ENCODE assay signal across 8 cellular contexts in genomic region chrX:48676106-48676892, GRCh38. TPM values are rescaled to one million over a fixed set of nuclear protein-coding genes. Genes with fewer than 3 reads are reported as not detected.
A peak's percentile ranks its signal among the peaks of the same experiment; 100 is the strongest.
DNase-seq lines count a peak whose midpoint lies in the region; ATAC-seq and TF ChIP-seq lines count a peak whose summit lies in the region.

No MANE protein-coding gene starts in this region.

- H3K4me1 Mint-ChIP-seq in progenitor cell of endocrine pancreas (ENCODE audit: low read depth): peaks cover 12% of the 10 kb centered on the region

- H3K4me1 ChIP-seq in adrenal gland (replicated peaks in 1 of 2): no peaks in the 10 kb centered on the region
- H3K4me1 ChIP-seq in heart right ventricle: peaks cover 0 to 16% (median 0%) of the 10 kb centered on the region in 9 donors
- peaks cover 10% of the 10 kb centered on the region for H3K4me1 ChIP-seq in upper lobe of right lung

- DNase-seq in GM13977 (ENCODE audit: low spot score) (peak; percentile 96), NCI-H146 (lab: John Stamatoyannopoulos, UW) (peak; percentile 94), T follicular helper cell (ENCODE audit: low read depth) (peak; percentile 82), adrenal gland (peak; percentile 89 to 95 (median 92)), heart right ventricle (peak; percentile 86 to 90), progenitor cell of endocrine pancreas (ENCODE audit: low spot score, unreplicated experiment) (peak; percentile 77), upper lobe of right lung (peak; percentile 94)

- H3K36me3 ChIP-seq in adrenal gland (replicated peaks in 1 of 2): no peaks in the 10 kb centered on the region
- H3K36me3 ChIP-seq in heart right ventricle: no peaks in the 10 kb centered on the region
- no peaks in the 10 kb centered on the region for H3K36me3 ChIP-seq in upper lobe of right lung

- no peaks in the 10 kb centered on the region for H3K36me3 Mint-ChIP-seq in progenitor cell of endocrine pancreas (ENCODE audit: insufficient read depth)

- 0 to 49% (median 22%) methylated on average over 5 to 66 of the region's 67 CpGs for WGBS in adrenal gland, 4 donors
- WGBS in heart right ventricle, 2 donors: 0 to 1% methylated on average over 23 to 67 of the region's 67 CpGs

- H3K9me3 ChIP-seq in adrenal gland (replicated peaks in 1 of 3): no peaks in the 10 kb centered on the region
- H3K9me3 ChIP-seq in heart right ventricle: no peaks in the 10 kb centered on the region
- no peaks in the 10 kb centered on the region for H3K9me3 ChIP-seq in upper lobe of right lung

- peak; percentile 86 for ATAC-seq in HG02870 (IDR thresholded peaks at IDR 0.05; ENCODE audit: unreplicated experiment)
- peak; percentile 97 to 100 (median 99) for ATAC-seq in heart right ventricle
- ATAC-seq in upper lobe of right lung: peak; percentile 99

- H3K9me3 Mint-ChIP-seq in progenitor cell of endocrine pancreas (ENCODE audit: low read depth): peaks cover 3% of the 10 kb centered on the region

- H3K4me3 ChIP-seq in adrenal gland (peak overlapping the region in 3 of 4 donors; percentile 14 to 70 (median 47)), heart right ventricle (peak overlapping the region; percentile 65 to 85 (median 76)), upper lobe of right lung (peak overlapping the region; percentile 70)

- in situ Hi-C loops in GM13977 (cut with MboI; ENCODE audit: low pct_unique_long_range_greater_than_20kb, low sequenced_read_pairs, unreplicated experiment): no loop called here

- TF ChIP-seq POLR2A in adrenal gland (IDR thresholded peaks at IDR 0.05): peak in 1 of 2 donors; percentile 77

- no peaks in the 10 kb centered on the region for H3K27me3 Mint-ChIP-seq in progenitor cell of endocrine pancreas

- H3K4me3 Mint-ChIP-seq in progenitor cell of endocrine pancreas (ENCODE audit: low read depth): peak overlapping the region; percentile 87

- intact Hi-C loops in adrenal gland (cut with DNase I) (no loop called here), heart right ventricle (cut with DNase I) (loop anchor here in 2 of 10 donors (5.0 to 10.0 kb wide), 3 partner anchors 61 to 129 kb away; partner anchors contain the start of gene HDAC6 (in 2 of the 2)), upper lobe of right lung (cut with DNase I) (no loop called here)

- H3K27me3 ChIP-seq in adrenal gland (peaks cover 4% of the 10 kb centered on the region), heart right ventricle (no peaks in the 10 kb centered on the region), upper lobe of right lung (no peaks in the 10 kb centered on the region)

- H3K27ac ChIP-seq in adrenal gland (peak overlapping the region; percentile 25 to 91 (median 79)), heart right ventricle (peak overlapping the region; percentile 77 to 94 (median 91)), upper lobe of right lung (peak overlapping the region; percentile 85)

- peak overlapping the region; percentile 97 for H3K27ac Mint-ChIP-seq in progenitor cell of endocrine pancreas

- no peak for TF ChIP-seq CTCF in GM13977 (IDR thresholded peaks at IDR 0.05; ENCODE audit: extremely low read depth, insufficient read depth, missing control alignments)
- TF ChIP-seq CTCF in adrenal gland (IDR thresholded peaks at IDR 0.05): no peak
- no peak for TF ChIP-seq CTCF in heart right ventricle (IDR thresholded peaks at IDR 0.05)
- no peak for TF ChIP-seq CTCF in progenitor cell of endocrine pancreas (IDR thresholded peaks at IDR 0.05; ENCODE audit: unreplicated experiment)
- no peak for TF ChIP-seq CTCF in upper lobe of right lung (IDR thresholded peaks at IDR 0.05)

RNA-seq across cellular contexts. Expression of gene WAS, which starts 7.3 kb away (rescaled TPM):
- total RNA-seq in adrenal gland (10 to 100 TPM in 5 of 8 donors, 1 to 10 TPM in 3; 5.8 to 22.5 (median 13.6) TPM), heart right ventricle (10 to 100 TPM in 1 of 10 donors, 1 to 10 TPM in 8, under 1 TPM in 1; 0.86 to 14.3 (median 1.7) TPM), progenitor cell of endocrine pancreas (0.62 and 1.2 TPM in 2 replicates), upper lobe of right lung (25.3 TPM)
- polyA plus RNA-seq in adrenal gland (10 to 100 TPM in 1 of 3 donors, 1 to 10 TPM in 2; 4.2 to 18.9 (median 9.1) TPM), heart right ventricle (1 to 10 TPM; 1.9 TPM)

RNA-seq across cellular contexts. Expression of gene SUV39H1, which starts 20.2 kb away (rescaled TPM):
- total RNA-seq in adrenal gland (1 to 10 TPM; 2.6 to 4.4 (median 3.6) TPM), heart right ventricle (1 to 10 TPM; 2.2 to 5.6 (median 3.1) TPM), progenitor cell of endocrine pancreas (7.4 and 8.2 TPM in 2 replicates), upper lobe of right lung (3.0 TPM)
- polyA plus RNA-seq in adrenal gland (1 to 10 TPM; 2.6 to 3.2 (median 3.1) TPM), heart right ventricle (1 to 10 TPM; 1.4 to 4.6 TPM)

Comparison
In these comparisons a context has a peak if more than half of its experiments do, and no peak if none do; other contexts are left out.
1. Peak in every context shown above with its lines: DNase-seq, ATAC-seq, H3K4me3 ChIP-seq and H3K27ac ChIP-seq.